ENCODE assay signal across 23 cellular contexts in genomic region chr20:53045941-53046340, GRCh38.
DNase-seq lines count a peak whose midpoint lies in the region; ATAC-seq and TF ChIP-seq lines count a peak whose summit lies in the region.
"Had no signal": no experiment of that assay in that cellular context is flagged by ENCODE, and none has a peak within 500 bp of the region (broad histone marks: within the 10 kb centered on the region; RNA-seq: fewer than 3 reads in every experiment).

No MANE protein-coding gene starts in this region.

- no peaks in the 10 kb centered on the region for H3K9me3 ChIP-seq in SK-N-SH
- no peaks in the 10 kb centered on the region for H3K9me3 ChIP-seq in esophagus squamous epithelium
- H3K9me3 ChIP-seq: Caco-2 had no signal

- DNase-seq in SK-N-SH: no peak
- DNase-seq in fibroblast of the aortic adventitia (ENCODE audit: low read depth): peak; percentile 8
- no peak for DNase-seq in mesothelial cell of epicardium (ENCODE audit: low spot score in 2 of 2, unreplicated experiment in 2 of 2)
- DNase-seq in sciatic nerve (ENCODE audit: low spot score): no peak
- no peak for DNase-seq in esophagus squamous epithelium (lab: John Stamatoyannopoulos, UW)
- DNase-seq: Caco-2; CD8-positive, alpha-beta T cell; H9; NCI-H1048; NCI-H1417 treated with DMSO at 0.1 percent for 48 hours; NCI-H1694 treated with DMSO at 0.1 percent for 48 hours; NCI-H2081; NCI-H2227 treated with DMSO at 0.1 percent for 48 hours; NCI-H526 treated with DMSO at 0.1 percent for 48 hours; PC-9; Right ventricle myocardium superior had no signal

- no peak overlapping the region for H3K9ac ChIP-seq in SK-N-SH

- no peak for TF ChIP-seq CTCF in SK-N-SH (IDR thresholded peaks at IDR 0.05)
- no peak for TF ChIP-seq CTCF in fibroblast of the aortic adventitia (IDR thresholded peaks at IDR 0.05; ENCODE audit: insufficient read depth, low read length)
- no peak for TF ChIP-seq CTCF in mesothelial cell of epicardium (IDR thresholded peaks at IDR 0.05; ENCODE audit: unreplicated experiment)
- TF ChIP-seq CTCF in esophagus squamous epithelium (IDR thresholded peaks at IDR 0.05): no peak

- WGBS in SK-N-SH (ENCODE audit: low lambda C conversion rate): 32% methylated on average over 7 of the region's 7 CpGs
- WGBS in esophagus squamous epithelium, 2 donors: 85 to 89% methylated on average over 5 to 6 of the region's 7 CpGs

- no peaks in the 10 kb centered on the region for H3K36me3 ChIP-seq in SK-N-SH (replicated peaks in 1 of 2; ENCODE audit: control insufficient read depth in 1 of 2, insufficient read depth in 2 of 2, low read length in 1 of 2)
- no peaks in the 10 kb centered on the region for H3K36me3 ChIP-seq in esophagus squamous epithelium

- CTCF ChIA-PET in SK-N-SH (lab: Yijun Ruan, JAX): no interaction called here

- H3K79me2 ChIP-seq in SK-N-SH (ENCODE audit: insufficient read depth): no peaks in the 10 kb centered on the region

- H3K27me3 Mint-ChIP-seq in mesothelial cell of epicardium (ENCODE audit: low read depth): no peaks in the 10 kb centered on the region
- H3K27me3 Mint-ChIP-seq: B cell had no signal

- H3K4me1 Mint-ChIP-seq in mesothelial cell of epicardium: peaks cover 34% of the 10 kb centered on the region
- H3K4me1 Mint-ChIP-seq: B cell, GM23338 had no signal

- H2AFZ ChIP-seq in SK-N-SH (ENCODE audit: low read depth): no peak overlapping the region
- H2AFZ ChIP-seq: GM23338, PC-9 had no signal

- ATAC-seq in SK-N-SH treated with all-trans-retinoic acid at 6 μM for 48 hours (no peak), GM19324 (IDR thresholded peaks at IDR 0.05; ENCODE audit: low FRiP score, unreplicated experiment) (no peak), sciatic nerve (no peak)
- ATAC-seq: CD8-positive, alpha-beta T cell; GM23338; HepG2 had no signal

- no peak overlapping the region for H3K27ac ChIP-seq in SK-N-SH (ENCODE audit: low read depth in 2 of 2, low read length in 1 of 2)
- no peak overlapping the region for H3K27ac ChIP-seq in esophagus squamous epithelium
- H3K27ac ChIP-seq: 22Rv1, C4-2B, PC-9 had no signal

- no peak for TF ChIP-seq POLR2A in esophagus squamous epithelium (IDR thresholded peaks at IDR 0.05)

- POLR2A ChIA-PET in SK-N-SH (lab: Yijun Ruan, JAX): no interaction called here

- H4K20me1 ChIP-seq in SK-N-SH (ENCODE audit: insufficient read depth): no peaks in the 10 kb centered on the region

- no peaks in the 10 kb centered on the region for H3F3A ChIP-seq in SK-N-SH (replicated peaks; ENCODE audit: insufficient read depth)

- no peak overlapping the region for H3K4me2 ChIP-seq in SK-N-SH
- H3K4me2 ChIP-seq: GM23338, PC-9 had no signal

- peaks cover 8% of the 10 kb centered on the region for H3K36me3 Mint-ChIP-seq in mesothelial cell of epicardium
- H3K36me3 Mint-ChIP-seq: CD8-positive, alpha-beta T cell had no signal

- no peak overlapping the region for H3K4me3 Mint-ChIP-seq in mesothelial cell of epicardium
- H3K4me3 Mint-ChIP-seq: B cell; CD8-positive, alpha-beta T cell; GM23338; H9 had no signal

- H3K27ac Mint-ChIP-seq in mesothelial cell of epicardium: peak overlapping the region; percentile 43
- H3K27ac Mint-ChIP-seq: B cell; CD8-positive, alpha-beta T cell; GM23338; H9 had no signal

- H3K27me3 ChIP-seq in SK-N-SH (ENCODE audit: insufficient read depth): no peaks in the 10 kb centered on the region
- no peaks in the 10 kb centered on the region for H3K27me3 ChIP-seq in esophagus squamous epithelium

- no peak overlapping the region for H3K4me3 ChIP-seq in SK-N-SH (ENCODE audit: low read depth in 2 of 2, low read length in 1 of 2)
- no peak overlapping the region for H3K4me3 ChIP-seq in fibroblast of the aortic adventitia (ENCODE audit: low read depth, low read length)
- no peak overlapping the region for H3K4me3 ChIP-seq in esophagus squamous epithelium
- H3K4me3 ChIP-seq: GM23338, PC-9 had no signal

- intact Hi-C loops in sciatic nerve (cut with DNase I) (no loop called here), esophagus squamous epithelium (cut with DNase I) (no loop called here)

- H3K9me3 Mint-ChIP-seq in mesothelial cell of epicardium: peaks cover 6% of the 10 kb centered on the region
- H3K9me3 Mint-ChIP-seq: CD8-positive, alpha-beta T cell; GM23338; H9 had no signal

- no peak for TF ChIP-seq EP300 in SK-N-SH (IDR thresholded peaks at IDR 0.05; ENCODE audit: borderline replicate concordance in 1 of 2, low read depth in 1 of 2, low read length in 1 of 2)

- H3K4me1 ChIP-seq in SK-N-SH (ENCODE audit: control insufficient read depth in 1 of 2, insufficient read depth in 2 of 2, low read depth in 1 of 2, low read length in 1 of 2) (peaks cover 0 to 2% of the 10 kb centered on the region in 2 experiments; a peak in 2 of 4 replicates), esophagus squamous epithelium (peaks cover 9 to 21% (median 11%) of the 10 kb centered on the region in 3 donors)
- H3K4me1 ChIP-seq: Caco-2 had no signal

- H3K9me2 ChIP-seq in SK-N-SH: no peaks in the 10 kb centered on the region

- no peak for TF ChIP-seq RAD21 in SK-N-SH (IDR thresholded peaks at IDR 0.05; ENCODE audit: low read length)

TF ChIP-seq in SK-N-SH treated with all-trans-retinoic acid at 6 μM for 48 hours, 23 proteins besides CTCF, POLR2A, EP300 and RAD21 (continues in another document):
- no peak for TF ChIP-seq CSRNP3 (CRISPR knock-in tag; IDR thresholded peaks at IDR 0.05)
- no peak for TF ChIP-seq ZFP3 (CRISPR knock-in tag; IDR thresholded peaks at IDR 0.05)

TF ChIP-seq in SK-N-SH, 30 proteins besides CTCF, POLR2A, EP300 and RAD21 (continues in another document):
- TF ChIP-seq RXRA (IDR thresholded peaks at IDR 0.05; ENCODE audit: borderline replicate concordance, low read depth) (no peak), REST (IDR thresholded peaks at IDR 0.05; ENCODE audit: low read depth, low read length) (no peak), POLR2AphosphoS5 (IDR thresholded peaks at IDR 0.05; ENCODE audit: low read depth, low read length) (no peak), SMC3 (IDR thresholded peaks at IDR 0.05; ENCODE audit: low read depth, low read length) (no peak), USF1 (IDR thresholded peaks at IDR 0.05; ENCODE audit: borderline replicate concordance, low read depth) (no peak), IRF3 (IDR thresholded peaks at IDR 0.05; ENCODE audit: low read depth, low read length) (no peak), TCF12 (IDR thresholded peaks at IDR 0.05) (no peak), MAX (IDR thresholded peaks at IDR 0.05; ENCODE audit: low read depth) (no peak)
